16 cellular contexts compared by ENCODE assay signal in the genomic region with DNA sequence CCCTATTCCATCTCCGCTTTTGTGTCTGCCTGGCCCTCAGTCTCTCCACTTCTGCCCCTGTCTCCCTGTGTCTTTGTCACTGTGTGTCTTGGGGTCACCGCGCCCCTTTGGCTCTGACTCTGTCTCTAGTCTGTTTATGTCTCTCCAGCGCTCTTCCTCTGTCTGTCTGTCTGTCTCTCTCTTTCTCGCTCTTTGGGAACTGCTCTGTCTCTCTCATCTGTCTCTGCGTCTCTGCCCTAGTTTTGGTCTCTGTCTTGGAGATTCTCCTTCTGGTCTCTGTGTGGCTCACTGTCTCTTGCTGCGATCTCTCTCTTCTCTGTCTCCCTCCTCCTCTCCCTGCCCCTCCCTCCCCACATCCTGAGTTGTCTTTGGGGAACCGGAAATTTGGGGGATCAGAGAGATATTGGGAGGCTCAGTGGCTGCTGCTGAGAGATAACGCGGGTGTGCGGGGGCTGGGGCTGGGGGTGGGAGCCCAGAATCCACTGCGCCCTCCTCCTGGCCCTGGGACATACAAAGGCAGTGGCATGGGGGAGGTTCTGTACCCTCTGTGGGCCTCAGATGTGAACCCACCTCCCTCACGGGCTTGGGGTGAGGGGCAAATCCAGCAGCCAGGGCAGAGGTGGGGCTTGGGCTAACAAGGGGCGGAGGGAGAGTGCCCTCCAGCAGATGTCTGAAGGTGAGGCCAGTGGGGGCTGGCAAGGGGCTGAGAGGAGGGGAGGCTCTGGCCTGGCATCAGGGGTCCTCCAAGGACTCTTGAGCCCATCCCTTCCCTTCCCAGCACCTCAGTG. TPM values are rescaled to one million over a fixed set of nuclear protein-coding genes. Genes with fewer than 3 reads are reported as not detected.
DNase-seq lines count a peak whose midpoint lies in the region; ATAC-seq, FAIRE-seq and TF ChIP-seq lines count a peak whose summit lies in the region.
"Had no signal": no experiment of that assay in that cellular context is flagged by ENCODE, and none has a peak within 500 bp of the region (broad histone marks: within the 10 kb centered on the region; RNA-seq: fewer than 3 reads in every experiment).

No MANE protein-coding gene starts in this region.

- no peak for TF ChIP-seq EP300 in H1 (IDR thresholded peaks at IDR 0.05; ENCODE audit: borderline replicate concordance in 1 of 2, low read depth in 2 of 2, low read length in 2 of 2)

- H2BK12ac ChIP-seq in H1 (ENCODE audit: low read depth, low read length) = no peak overlapping the region

- no peak overlapping the region for H3K23ac ChIP-seq in H1 (ENCODE audit: insufficient read length)

- H3K23me2 ChIP-seq in H1 (ENCODE audit: low read depth, low read length) = peaks cover 2% of the 10 kb centered on the region; the same call in 1 of the 2 replicates

- H2BK120ac ChIP-seq in H1 (replicated peaks; ENCODE audit: low read depth, low read length) = no peak overlapping the region

- H3K4me3 ChIP-seq in BLaER1 treated with 17β-estradiol and CSF1 and Interleukin-3, amounts not matched to agents 10 nM and 100 nM = no peak overlapping the region
- no peak overlapping the region for H3K4me3 ChIP-seq in H1 (ENCODE audit: extremely low read depth in 1 of 4, insufficient read depth in 2 of 4, low read depth in 3 of 4, low read length in 4 of 4)
- H3K4me3 ChIP-seq: lung, spleen had no signal

- peaks cover 22 to 68% (median 36%) of the 10 kb centered on the region in 10 experiments for H3K4me1 ChIP-seq in BLaER1 treated with 17β-estradiol and CSF1 and Interleukin-3, amounts not matched to agents 10 nM and 100 nM
- peaks cover 0 to 1% (median 0%) of the 10 kb centered on the region in 4 experiments; a peak in 2 of 7 replicates for H3K4me1 ChIP-seq in H1 (replicated peaks in 1 of 4; ENCODE audit: control insufficient read depth in 3 of 4, insufficient read depth in 4 of 4, low read length in 3 of 4)

- H3K14ac ChIP-seq in H1 (ENCODE audit: insufficient read length) = no peak overlapping the region

- H3K18ac ChIP-seq in H1 (ENCODE audit: extremely low read depth, low read length) = no peak overlapping the region

- H3K9me3 ChIP-seq in BLaER1 treated with 17β-estradiol and CSF1 and Interleukin-3, amounts not matched to agents 10 nM and 100 nM (replicated peaks in 1 of 11) = no peaks in the 10 kb centered on the region
- H3K9me3 ChIP-seq in H1 (ENCODE audit: insufficient read depth in 2 of 2, low read depth in 1 of 2, low read length in 1 of 2) = no peaks in the 10 kb centered on the region
- H3K9me3 ChIP-seq: neutrophil, spleen had no signal

- peak overlapping the region in 4 of 11 experiments; percentile 2 to 66 (median 54); a peak in 8 of 22 replicates for H3K27ac ChIP-seq in BLaER1 treated with 17β-estradiol and CSF1 and Interleukin-3, amounts not matched to agents 10 nM and 100 nM
- no peak overlapping the region for H3K27ac ChIP-seq in H1 (ENCODE audit: low read depth, low read length)
- H3K27ac ChIP-seq: neutrophil had no signal

- no peak overlapping the region for H2AK5ac ChIP-seq in H1 (ENCODE audit: low read depth, low read length)

- no peak overlapping the region for H2BK5ac ChIP-seq in H1 (ENCODE audit: low read depth, low read length)

- H3K27me3 Mint-ChIP-seq in activated CD4-positive, alpha-beta memory T cell treated with anti-CD3 and anti-CD28 coated beads for 36 hours = no peaks in the 10 kb centered on the region

- DNase-seq in KBM-7 (peak; percentile 80), H1 (ENCODE audit: low read depth in 1 of 2, low spot score in 2 of 2) (no peak), NCI-H2227 treated with DMSO at 0.1 percent for 48 hours (lab: John Stamatoyannopoulos, UW) (no peak), omental fat pad (ENCODE audit: low spot score) (no peak), kidney glomerular epithelial cell (lab: John Stamatoyannopoulos, UW) (no peak), GM10266 (ENCODE audit: extremely low spot score) (no peak)
- DNase-seq in activated CD4-positive, alpha-beta memory T cell treated with anti-CD3 and anti-CD28 coated beads for 36 hours = peak; percentile 76
- DNase-seq: NCI-H1092, NCI-H524 treated with DMSO at 0.1 percent for 48 hours, spleen had no signal

- peak overlapping the region; percentile 88 for H3K27ac Mint-ChIP-seq in activated CD4-positive, alpha-beta memory T cell treated with anti-CD3 and anti-CD28 coated beads for 36 hours

- POLR2A ChIA-PET in activated CD4-positive, alpha-beta memory T cell treated with anti-CD3 and anti-CD28 coated beads for 36 hours (lab: Charles Lee) = interaction anchor here (1.5 to 1.9 kb wide), 3 partner anchors 12 to 20 kb away, joined by 4 to 18 read pairs (median 7); no protein-coding TSS in a partner anchor
- POLR2A ChIA-PET in H1 (lab: Charles Lee; ENCODE audit: partially characterized antibody) = no interaction called here

- no peaks in the 10 kb centered on the region for H3K27me3 ChIP-seq in BLaER1 treated with 17β-estradiol and CSF1 and Interleukin-3, amounts not matched to agents 10 nM and 100 nM
- no peaks in the 10 kb centered on the region for H3K27me3 ChIP-seq in H1 (replicated peaks in 1 of 4; ENCODE audit: control insufficient read depth in 3 of 4, extremely low read depth in 1 of 4, insufficient read depth in 3 of 4, low read length in 3 of 4)
- H3K27me3 ChIP-seq: neutrophil had no signal

- no peak overlapping the region for H4K5ac ChIP-seq in H1 (ENCODE audit: insufficient read length, low read depth, low read length)

- H4K8ac ChIP-seq in H1 (ENCODE audit: extremely low read depth, insufficient read depth, low read length) = no peak overlapping the region

- H3K4me1 Mint-ChIP-seq in activated CD4-positive, alpha-beta memory T cell treated with anti-CD3 and anti-CD28 coated beads for 36 hours (ENCODE audit: low read depth) = peaks cover 62% of the 10 kb centered on the region

- no peaks in the 10 kb centered on the region for H3K79me1 ChIP-seq in H1 (ENCODE audit: low read depth, low read length)

- no peak overlapping the region for H2BK20ac ChIP-seq in H1 (ENCODE audit: low read length)

- intact Hi-C loops in activated CD4-positive, alpha-beta memory T cell treated with anti-CD3 and anti-CD28 coated beads for 36 hours (cut with micrococcal nuclease) = no loop called here

- H2AFZ ChIP-seq in H1 (ENCODE audit: low read length) = peak overlapping the region; percentile 94; the same call in 1 of the 2 replicates

- WGBS in H1 (ENCODE audit: extremely low coverage in 1 of 2, insufficient coverage in 1 of 2, insufficient read length in 1 of 2, insufficient replicate concordance in 2 of 2, low coverage in 1 of 2, low lambda C conversion rate in 2 of 2, missing lambda C conversion rate in 1 of 2), 2 experiments = 81% methylated on average over 11 of the region's 14 CpGs; no CpG with 5 or more reads in 1 of the 2 experiments

- TF ChIP-seq RAD21 in H1 (IDR thresholded peaks at IDR 0.05 in 1 of 2, conservative IDR thresholded peaks at IDR 0.05 in 1 of 2; ENCODE audit: low read depth in 2 of 2, low read length in 2 of 2) = no peak

- CTCF ChIA-PET in activated CD4-positive, alpha-beta memory T cell treated with anti-CD3 and anti-CD28 coated beads for 36 hours (lab: Charles Lee) = interaction anchor here (1.4 to 1.9 kb wide), 2 partner anchors 11 to 31 kb away, joined by 3 to 9 read pairs; no protein-coding TSS in a partner anchor
- CTCF ChIA-PET in H1 (lab: Charles Lee; ENCODE audit: partially characterized antibody) = interaction anchor here (1.8 to 2.4 kb wide), 3 partner anchors 10 to 32 kb away, joined by 4 to 15 read pairs (median 9); no protein-coding TSS in a partner anchor

- no peaks in the 10 kb centered on the region for H3K36me3 Mint-ChIP-seq in activated CD4-positive, alpha-beta memory T cell treated with anti-CD3 and anti-CD28 coated beads for 36 hours

- H3K4ac ChIP-seq in H1 (replicated peaks; ENCODE audit: insufficient read length, low read depth, low read length) = no peak overlapping the region

- in situ Hi-C loops in KBM-7 (cut with MboI; ENCODE audit: low pct_unique_long_range_greater_than_20kb, low sequenced_read_pairs) = no loop called here

- 0 out of 2 replicates have a peak overlapping the region, but pooled peaks have one; percentile 46 for H2BK15ac ChIP-seq in H1 (ENCODE audit: low read length)

- H3K4me3 Mint-ChIP-seq in activated CD4-positive, alpha-beta memory T cell treated with anti-CD3 and anti-CD28 coated beads for 36 hours = peak overlapping the region; percentile 31

- no peak for FAIRE-seq in H1 (lab: Jason Lieb, UNC)
- FAIRE-seq: colon, GM12892, H54 had no signal

- no peaks in the 10 kb centered on the region for H3K79me2 ChIP-seq in H1 (ENCODE audit: control insufficient read depth in 1 of 2, insufficient read depth in 2 of 2, low read length in 2 of 2)

- no peaks in the 10 kb centered on the region for H3K9me3 Mint-ChIP-seq in activated CD4-positive, alpha-beta memory T cell treated with anti-CD3 and anti-CD28 coated beads for 36 hours

- TF ChIP-seq POLR2A in H1 (IDR thresholded peaks at IDR 0.05; ENCODE audit: control extremely low read depth in 1 of 2, low read depth in 2 of 2, low read length in 2 of 2) = no peak

- H3K9ac ChIP-seq in BLaER1 treated with 17β-estradiol and CSF1 and Interleukin-3, amounts not matched to agents 10 nM and 100 nM = peak overlapping the region in 4 of 11 experiments; percentile 13 to 50 (median 34); a peak in 2 of 22 replicates
- H3K9ac ChIP-seq in H1 (replicated peaks in 1 of 4; ENCODE audit: extremely low read depth in 1 of 4, low read depth in 3 of 4, low read length in 3 of 4) = peak overlapping the region in 1 of 4 experiments; percentile 18; a peak in 2 of 7 replicates

- H4K20me1 ChIP-seq in BLaER1 treated with 17β-estradiol and CSF1 and Interleukin-3, amounts not matched to agents 10 nM and 100 nM = no peaks in the 10 kb centered on the region
- no peaks in the 10 kb centered on the region for H4K20me1 ChIP-seq in H1 (replicated peaks in 1 of 2; ENCODE audit: control insufficient read depth in 1 of 2, insufficient read depth in 2 of 2, low read length in 2 of 2)

- no peak for ATAC-seq in omental fat pad (ENCODE audit: low FRiP score)

- TF ChIP-seq CTCF in H1 (IDR thresholded peaks at IDR 0.05; ENCODE audit: control extremely low read depth in 1 of 3, insufficient read depth in 1 of 3, low read depth in 1 of 3, low read length in 3 of 3) (no peak), omental fat pad (IDR thresholded peaks at IDR 0.05) (no peak), GM10266 (IDR thresholded peaks at IDR 0.05; ENCODE audit: control insufficient read depth, insufficient read depth, low read depth, missing control alignments) (no peak)

- H4K91ac ChIP-seq in H1 (replicated peaks; ENCODE audit: insufficient read length, low read length) = no peak overlapping the region

- H3K4me2 ChIP-seq in BLaER1 treated with 17β-estradiol and CSF1 and Interleukin-3, amounts not matched to agents 10 nM and 100 nM = peak overlapping the region; percentile 15 to 87 (median 49); a peak in 20 of 22 replicates
- H3K4me2 ChIP-seq in H1 (ENCODE audit: insufficient read depth in 1 of 2, low read depth in 2 of 2, low read length in 2 of 2) = no peak overlapping the region

- H3K56ac ChIP-seq in H1 (replicated peaks; ENCODE audit: insufficient read length, low read depth, low read length) = no peak overlapping the region

- H3K36me3 ChIP-seq in BLaER1 treated with 17β-estradiol and CSF1 and Interleukin-3, amounts not matched to agents 10 nM and 100 nM = no peaks in the 10 kb centered on the region
- no peaks in the 10 kb centered on the region for H3K36me3 ChIP-seq in H1 (ENCODE audit: control insufficient read depth in 2 of 4, insufficient read depth in 4 of 4, low read length in 3 of 4)
- H3K36me3 ChIP-seq: neutrophil, spleen had no signal

RNA-seq across cellular contexts. Expression of a gene that starts 24.4 kb away (rescaled TPM):
- total RNA-seq in activated CD4-positive, alpha-beta memory T cell treated with anti-CD3 and anti-CD28 coated beads for 36 hours = 100 to 1,000 TPM; 250 to 276 TPM
- total RNA-seq in H1 (2021; fragmentation: NEBNext Ultra II Directional; extraction: Animal tissue kit (Norgen Biotek cat#: 25700)) = 2.7 and 3.0 TPM in 2 replicates
- 3.4 and 6.9 TPM in 2 replicates for polyA plus RNA-seq in H1 (2011; rRNA removed)
- polyA plus RNA-seq in H1 (2011; cell fraction: cytosol; rRNA removed) = 3.8 TPM
- 37.5 TPM for polyA plus RNA-seq in H1 (2011; cell fraction: nucleus; rRNA removed)
- 5.0 to 7.0 TPM (median 5.7 TPM) in 4 replicates for polyA plus RNA-seq in H1 (2012, experiment 1 of 2)
- 4.2 TPM for polyA plus RNA-seq in H1 (2012, experiment 2 of 2)
- polyA plus RNA-seq in H1 (2013, experiment 1 of 2) = 3.2 TPM
- 2.6 TPM for polyA plus RNA-seq in H1 (2013, experiment 2 of 2)
- 0.85 and 1.7 TPM in 2 replicates for polyA minus RNA-seq in H1 (2011; rRNA and poly(A)+ RNA removed)
- not detected for polyA minus RNA-seq in H1 (2011; cell fraction: cytosol; rRNA and poly(A)+ RNA removed)
- 2.9 TPM for polyA minus RNA-seq in H1 (2011; cell fraction: nucleus; rRNA and poly(A)+ RNA removed)
- total RNA-seq in omental fat pad = 1 to 10 TPM; 1.4 to 8.5 (median 6.8) TPM

RNA-seq across cellular contexts. Expression of a gene that starts 34.7 kb away (rescaled TPM):
- 10 to 100 TPM; 11.3 to 12.0 TPM for total RNA-seq in activated CD4-positive, alpha-beta memory T cell treated with anti-CD3 and anti-CD28 coated beads for 36 hours
- 48.8 and 49.7 TPM in 2 replicates for total RNA-seq in H1 (2021; fragmentation: NEBNext Ultra II Directional; extraction: Animal tissue kit (Norgen Biotek cat#: 25700))
- 66.9 and 124 TPM in 2 replicates for polyA plus RNA-seq in H1 (2011; rRNA removed)
- 46.9 TPM for polyA plus RNA-seq in H1 (2011; cell fraction: cytosol; rRNA removed)
- 99.1 TPM for polyA plus RNA-seq in H1 (2011; cell fraction: nucleus; rRNA removed)
- 39.9 to 59.4 TPM (median 47.8 TPM) in 4 replicates for polyA plus RNA-seq in H1 (2012, experiment 1 of 2)
- 68.0 TPM for polyA plus RNA-seq in H1 (2012, experiment 2 of 2)
- polyA plus RNA-seq in H1 (2013, experiment 1 of 2) = 48.1 TPM
- polyA plus RNA-seq in H1 (2013, experiment 2 of 2) = 54.5 TPM
- 38.1 and 58.7 TPM in 2 replicates for polyA minus RNA-seq in H1 (2011; rRNA and poly(A)+ RNA removed)
- polyA minus RNA-seq in H1 (2011; cell fraction: cytosol; rRNA and poly(A)+ RNA removed) = 38.8 TPM
- polyA minus RNA-seq in H1 (2011; cell fraction: nucleus; rRNA and poly(A)+ RNA removed) = 22.0 TPM
- total RNA-seq in omental fat pad = 10 to 100 TPM; 16.3 to 21.0 (median 18.5) TPM

RNA-seq across cellular contexts. Expression of a gene that starts 58.5 kb away (rescaled TPM):
- 10 to 100 TPM; 57.7 to 64.6 TPM for total RNA-seq in activated CD4-positive, alpha-beta memory T cell treated with anti-CD3 and anti-CD28 coated beads for 36 hours
- total RNA-seq in H1 (2021; fragmentation: NEBNext Ultra II Directional; extraction: Animal tissue kit (Norgen Biotek cat#: 25700)) = 54.4 and 56.0 TPM in 2 replicates
- 71.5 and 73.3 TPM in 2 replicates for polyA plus RNA-seq in H1 (2011; rRNA removed)
- polyA plus RNA-seq in H1 (2011; cell fraction: cytosol; rRNA removed) = 86.2 TPM
- 140 TPM for polyA plus RNA-seq in H1 (2011; cell fraction: nucleus; rRNA removed)
- polyA plus RNA-seq in H1 (2012, experiment 1 of 2) = 75.2 to 84.1 TPM (median 78.7 TPM) in 4 replicates
- polyA plus RNA-seq in H1 (2012, experiment 2 of 2) = 41.1 TPM
- 45.8 TPM for polyA plus RNA-seq in H1 (2013, experiment 1 of 2)
- 38.1 TPM for polyA plus RNA-seq in H1 (2013, experiment 2 of 2)
- polyA minus RNA-seq in H1 (2011; rRNA and poly(A)+ RNA removed) = 67.6 and 74.7 TPM in 2 replicates
- 27.4 TPM for polyA minus RNA-seq in H1 (2011; cell fraction: cytosol; rRNA and poly(A)+ RNA removed)
- 67.3 TPM for polyA minus RNA-seq in H1 (2011; cell fraction: nucleus; rRNA and poly(A)+ RNA removed)
- 10 to 100 TPM; 22.1 to 33.4 (median 29.3) TPM for total RNA-seq in omental fat pad

Comparison
In these comparisons a context has a peak if more than half of its experiments do, and no peak if none do; other contexts are left out.
1. H3K4me2 ChIP-seq: peak in BLaER1 treated with 17β-estradiol and CSF1 and Interleukin-3, amounts not matched to agents 10 nM and 100 nM (11 of 11); none in H1 (0 of 2).
2. DNase-seq: peak in KBM-7 (single experiment) and activated CD4-positive, alpha-beta memory T cell treated with anti-CD3 and anti-CD28 coated beads for 36 hours (single experiment); none in H1 (0 of 2), NCI-H2227 treated with DMSO at 0.1 percent for 48 hours (single experiment), omental fat pad (single experiment), kidney glomerular epithelial cell (single experiment) and GM10266 (single experiment).
3. RNA of a gene that starts 24.4 kb away (total RNA-seq): 250 to 276 TPM in activated CD4-positive, alpha-beta memory T cell treated with anti-CD3 and anti-CD28 coated beads for 36 hours; 1.4 to 8.5 TPM in omental fat pad and 2.7 to 3.0 TPM in H1; every median in the first group is over 10 times any median in the second.